In genomic region chr16:30805370-30806169, GRCh38 we compare ENCODE assay signal across 1 cellular context.
A peak's percentile ranks its signal among the peaks of the same experiment; 100 is the strongest.
TF ChIP-seq lines count a peak whose summit lies in the region.

No MANE protein-coding gene starts in this region.

TF ChIP-seq in IMR-90, 13 proteins besides CTCF, POLR2A, EP300 and RAD21:
- TF ChIP-seq SMC3 (IDR thresholded peaks at IDR 0.05; ENCODE audit: low read depth, low read length) (no peak), RCOR1 (IDR thresholded peaks at IDR 0.05; ENCODE audit: insufficient replicate concordance, low read length) (no peak), CEBPB (IDR thresholded peaks at IDR 0.05; ENCODE audit: low read depth, low read length) (no peak), NFE2L2 (IDR thresholded peaks at IDR 0.05; ENCODE audit: low read depth, low read length) (no peak), MXI1 (IDR thresholded peaks at IDR 0.05; ENCODE audit: borderline replicate concordance, low read depth, low read length) (peak; percentile 46; the same call in 1 of the 2 replicates), FOS (IDR thresholded peaks at IDR 0.05; ENCODE audit: low read depth, low read length) (no peak), ELK1 (IDR thresholded peaks at IDR 0.05; ENCODE audit: borderline replicate concordance, low read depth, low read length) (peak; percentile 24; the same call in 1 of the 2 replicates), MAZ (IDR thresholded peaks at IDR 0.05; ENCODE audit: borderline replicate concordance, low read depth, low read length) (peak; percentile 82; the same call in 1 of the 2 replicates)
